ENCODE assay signal across 17 cellular contexts in genomic region chr18:47558110-47558750, GRCh38.
A peak's percentile ranks its signal among the peaks of the same experiment; 100 is the strongest.
DNase-seq lines count a peak whose midpoint lies in the region; ATAC-seq and TF ChIP-seq lines count a peak whose summit lies in the region.
"Had no signal": no experiment of that assay in that cellular context is flagged by ENCODE, and none has a peak within 500 bp of the region (broad histone marks: within the 10 kb centered on the region; RNA-seq: fewer than 3 reads in every experiment).

No MANE protein-coding gene starts in this region.

- no peaks in the 10 kb centered on the region for H3K9me3 Mint-ChIP-seq in activated CD8-positive, alpha-beta memory T cell treated with anti-CD3 and anti-CD28 coated beads, Interleukin-2, amount 10 ng/mL, durations not matched to agents 7 days and 5 days (ENCODE audit: low read depth)
- no peaks in the 10 kb centered on the region for H3K9me3 Mint-ChIP-seq in osteocyte (ENCODE audit: unreplicated experiment)
- H3K9me3 Mint-ChIP-seq in activated T-cell treated with anti-CD3 and anti-CD28 coated beads, Interleukin-2, amount 50 U/mL, for 4 hours: no peaks in the 10 kb centered on the region
- H3K9me3 Mint-ChIP-seq: activated B cell treated with CpG ODN at 0.5 μM for 24 hours; activated T-cell treated with anti-CD3 and anti-CD28 coated beads, Interleukin-2, amount 50 U/mL, for 24 hours; stimulated activated memory B cell treated with anti-CD40 and anti-IgM and Interleukin-4, amounts not matched to agents 10 μg/mL and 1 μg/mL and 100 μg/mL, for 72 hours had no signal

- ATAC-seq in activated CD8-positive, alpha-beta memory T cell treated with anti-CD3 and anti-CD28 coated beads, Interleukin-2, amount 10 ng/mL, durations not matched to agents 7 days and 5 days: peak; percentile 77
- ATAC-seq in GM21825 (IDR thresholded peaks at IDR 0.05; ENCODE audit: unreplicated experiment) (peak; percentile 82), HG03521 (IDR thresholded peaks at IDR 0.05; ENCODE audit: unreplicated experiment) (peak; percentile 51)
- ATAC-seq in activated T-cell treated with anti-CD3 and anti-CD28 coated beads, Interleukin-2, amount 50 U/mL, for 4 hours: no peak
- ATAC-seq: naive thymus-derived CD8-positive, alpha-beta T cell; stimulated activated memory B cell treated with anti-CD40 and anti-IgM and Interleukin-4, amounts not matched to agents 10 μg/mL and 1 μg/mL and 100 μg/mL, for 72 hours had no signal

- H3K27me3 Mint-ChIP-seq in activated CD8-positive, alpha-beta memory T cell treated with anti-CD3 and anti-CD28 coated beads, Interleukin-2, amount 10 ng/mL, durations not matched to agents 7 days and 5 days: peaks cover 17% of the 10 kb centered on the region
- H3K27me3 Mint-ChIP-seq in osteocyte (ENCODE audit: unreplicated experiment): peaks cover 9% of the 10 kb centered on the region
- H3K27me3 Mint-ChIP-seq in activated T-cell treated with anti-CD3 and anti-CD28 coated beads, Interleukin-2, amount 50 U/mL, for 4 hours (ENCODE audit: low read depth): peaks cover 29% of the 10 kb centered on the region

- DNase-seq in activated CD8-positive, alpha-beta memory T cell treated with anti-CD3 and anti-CD28 coated beads, Interleukin-2, amount 10 ng/mL, durations not matched to agents 7 days and 5 days: peak; percentile 43
- no peak for DNase-seq in activated CD8-positive, alpha-beta memory T cell treated with anti-CD3 and anti-CD28 coated beads, Interleukin-2, amount 50 U/mL, for 48 hours
- DNase-seq in osteocyte (ENCODE audit: extremely low spot score, unreplicated experiment) (peak; percentile 51), amniotic stem cell (lab: John Stamatoyannopoulos, UW) (no peak), NCI-H1048 (lab: John Stamatoyannopoulos, UW) (no peak)
- no peak for DNase-seq in activated T-cell treated with anti-CD3 and anti-CD28 coated beads, Interleukin-2, amount 50 U/mL, for 4 hours
- DNase-seq: ACHN; activated B cell treated with CpG ODN at 0.5 μM for 24 hours; activated T-cell treated with anti-CD3 and anti-CD28 coated beads, Interleukin-2, amount 50 U/mL, for 24 hours; amygdala; left ventricle myocardium inferior; naive thymus-derived CD8-positive, alpha-beta T cell; NCI-H1930; stimulated activated CD4-positive, alpha-beta T cell treated with anti-CD3 and anti-CD28 coated beads, Interleukin-2, amount 100 ng/mL, for 48 hours had no signal

- H3K4me3 Mint-ChIP-seq in activated CD8-positive, alpha-beta memory T cell treated with anti-CD3 and anti-CD28 coated beads, Interleukin-2, amount 10 ng/mL, durations not matched to agents 7 days and 5 days: no peak overlapping the region
- H3K4me3 Mint-ChIP-seq in osteocyte (ENCODE audit: unreplicated experiment): no peak overlapping the region
- no peak overlapping the region for H3K4me3 Mint-ChIP-seq in activated T-cell treated with anti-CD3 and anti-CD28 coated beads, Interleukin-2, amount 50 U/mL, for 4 hours
- H3K4me3 Mint-ChIP-seq: activated B cell treated with CpG ODN at 0.5 μM for 24 hours; activated T-cell treated with anti-CD3 and anti-CD28 coated beads, Interleukin-2, amount 50 U/mL, for 24 hours; naive thymus-derived CD8-positive, alpha-beta T cell; stimulated activated memory B cell treated with anti-CD40 and anti-IgM and Interleukin-4, amounts not matched to agents 10 μg/mL and 1 μg/mL and 100 μg/mL, for 72 hours had no signal

- TF ChIP-seq CTCF in osteocyte (IDR thresholded peaks at IDR 0.05): no peak

- H3K4me1 Mint-ChIP-seq in activated CD8-positive, alpha-beta memory T cell treated with anti-CD3 and anti-CD28 coated beads, Interleukin-2, amount 10 ng/mL, durations not matched to agents 7 days and 5 days: peaks cover 7% of the 10 kb centered on the region
- H3K4me1 Mint-ChIP-seq in osteocyte (ENCODE audit: unreplicated experiment): no peaks in the 10 kb centered on the region
- no peaks in the 10 kb centered on the region for H3K4me1 Mint-ChIP-seq in activated T-cell treated with anti-CD3 and anti-CD28 coated beads, Interleukin-2, amount 50 U/mL, for 4 hours (ENCODE audit: low read depth)
- H3K4me1 Mint-ChIP-seq: stimulated activated memory B cell treated with anti-CD40 and anti-IgM and Interleukin-4, amounts not matched to agents 10 μg/mL and 1 μg/mL and 100 μg/mL, for 72 hours had no signal

- H3K36me3 Mint-ChIP-seq in activated CD8-positive, alpha-beta memory T cell treated with anti-CD3 and anti-CD28 coated beads, Interleukin-2, amount 10 ng/mL, durations not matched to agents 7 days and 5 days: no peaks in the 10 kb centered on the region
- no peaks in the 10 kb centered on the region for H3K36me3 Mint-ChIP-seq in osteocyte (ENCODE audit: unreplicated experiment)
- no peaks in the 10 kb centered on the region for H3K36me3 Mint-ChIP-seq in activated T-cell treated with anti-CD3 and anti-CD28 coated beads, Interleukin-2, amount 50 U/mL, for 4 hours (ENCODE audit: insufficient read depth)
- H3K36me3 Mint-ChIP-seq: naive thymus-derived CD8-positive, alpha-beta T cell; stimulated activated memory B cell treated with anti-CD40 and anti-IgM and Interleukin-4, amounts not matched to agents 10 μg/mL and 1 μg/mL and 100 μg/mL, for 72 hours had no signal

- H3K27ac Mint-ChIP-seq in activated CD8-positive, alpha-beta memory T cell treated with anti-CD3 and anti-CD28 coated beads, Interleukin-2, amount 10 ng/mL, durations not matched to agents 7 days and 5 days: no peak overlapping the region
- no peak overlapping the region for H3K27ac Mint-ChIP-seq in osteocyte (ENCODE audit: unreplicated experiment)
- H3K27ac Mint-ChIP-seq: activated B cell treated with CpG ODN at 0.5 μM for 24 hours; activated T-cell treated with anti-CD3 and anti-CD28 coated beads, Interleukin-2, amount 50 U/mL, for 24 hours; naive thymus-derived CD8-positive, alpha-beta T cell; stimulated activated memory B cell treated with anti-CD40 and anti-IgM and Interleukin-4, amounts not matched to agents 10 μg/mL and 1 μg/mL and 100 μg/mL, for 72 hours had no signal

- CTCF ChIA-PET in activated CD8-positive, alpha-beta memory T cell treated with anti-CD3 and anti-CD28 coated beads, Interleukin-2, amount 10 ng/mL, durations not matched to agents 7 days and 5 days (lab: Charles Lee): no interaction called here

Comparison
In these comparisons a context has a peak if more than half of its experiments do, and no peak if none do; other contexts are left out.
1. DNase-seq: peak in activated CD8-positive, alpha-beta memory T cell treated with anti-CD3 and anti-CD28 coated beads, Interleukin-2, amount 10 ng/mL, durations not matched to agents 7 days and 5 days (single experiment) and osteocyte (single experiment); none in activated CD8-positive, alpha-beta memory T cell treated with anti-CD3 and anti-CD28 coated beads, Interleukin-2, amount 50 U/mL, for 48 hours (single experiment), activated T-cell treated with anti-CD3 and anti-CD28 coated beads, Interleukin-2, amount 50 U/mL, for 4 hours (single experiment), amniotic stem cell (single experiment) and NCI-H1048 (single experiment).
2. ATAC-seq: peak in activated CD8-positive, alpha-beta memory T cell treated with anti-CD3 and anti-CD28 coated beads, Interleukin-2, amount 10 ng/mL, durations not matched to agents 7 days and 5 days (single experiment), GM21825 (single experiment) and HG03521 (single experiment); none in activated T-cell treated with anti-CD3 and anti-CD28 coated beads, Interleukin-2, amount 50 U/mL, for 4 hours (0 of 2).